ENCODE assay signal across 8 cellular contexts in the genomic region with DNA sequence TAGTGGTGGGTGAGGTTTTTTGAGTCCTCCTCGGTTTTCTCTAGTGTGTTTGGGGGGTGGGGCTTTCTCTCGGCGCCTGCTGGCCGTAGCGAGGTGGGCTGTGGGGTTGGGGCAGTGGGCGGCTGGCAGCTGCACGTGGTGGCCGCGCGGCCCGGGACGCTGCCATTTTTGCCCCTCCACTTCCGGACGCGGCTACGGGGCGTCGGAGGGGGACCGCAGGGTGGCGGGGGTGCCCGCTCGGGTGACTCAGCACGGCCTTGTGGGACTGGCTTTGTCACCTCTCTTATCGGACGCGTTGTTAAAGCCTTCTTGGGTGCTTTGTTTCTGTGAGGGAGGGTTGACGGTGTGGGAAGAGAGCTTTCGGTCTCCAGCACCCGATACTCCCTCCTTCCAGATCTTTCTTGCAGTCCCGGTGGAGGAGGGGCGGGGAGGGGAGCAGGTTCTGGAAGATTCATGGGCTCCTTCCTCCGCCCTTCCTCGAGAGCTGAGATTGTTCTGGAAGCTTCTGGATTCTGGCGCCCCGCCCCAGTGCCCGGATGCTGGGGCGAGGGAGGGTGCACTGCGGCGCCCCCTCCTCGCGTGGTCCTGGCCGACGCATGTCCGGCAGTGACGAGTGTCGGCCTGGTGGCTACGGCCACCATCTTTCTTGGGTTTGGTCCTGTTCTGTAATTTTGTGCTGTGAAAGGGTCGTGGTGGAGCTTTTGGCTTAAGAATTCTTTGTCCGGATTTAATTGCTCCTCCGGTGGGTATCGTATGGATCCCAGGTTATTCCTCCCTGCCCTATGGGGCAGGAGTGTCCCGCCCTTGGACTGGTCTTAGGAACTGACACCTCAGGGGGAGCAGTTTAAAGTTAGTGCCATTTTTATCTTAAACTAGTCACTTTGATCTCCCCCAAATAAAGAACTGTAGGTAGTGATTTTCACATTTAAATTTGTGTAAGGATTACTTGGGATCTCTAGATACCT. TPM values are rescaled to one million over a fixed set of nuclear protein-coding genes. Genes with fewer than 3 reads are reported as not detected.
A peak's percentile ranks its signal among the peaks of the same experiment; 100 is the strongest.
DNase-seq lines count a peak whose midpoint lies in the region; ATAC-seq and TF ChIP-seq lines count a peak whose summit lies in the region.

No MANE protein-coding gene starts in this region.

- H3K27ac Mint-ChIP-seq in activated naive CD4-positive, alpha-beta T cell treated with anti-CD3 and anti-CD28 coated beads, Interleukin-2, amount 10 ng/mL, durations not matched to agents 7 days and 5 days: peak overlapping the region; percentile 98

- DNase-seq in SKM-1 treated with dmso at 0.1 percent for 144 hours (lab: John Stamatoyannopoulos, UW; ENCODE audit: unreplicated experiment) (peak; percentile 58), SKM-1 (lab: John Stamatoyannopoulos, UW; ENCODE audit: unreplicated experiment) (no peak), SK-MEL-5 (ENCODE audit: low read depth, low spot score) (peak; percentile 67), head of caudate nucleus (peak in 41 of 42 donors; percentile 41 to 88 (median 74)), ovary (peak; percentile 63 to 79 (median 76)), thoracic aorta (ENCODE audit: low spot score) (no peak)
- DNase-seq in activated naive CD4-positive, alpha-beta T cell treated with anti-CD3 and anti-CD28 coated beads, Interleukin-2, amount 10 ng/mL, durations not matched to agents 7 days and 5 days: peak; percentile 88

- peak overlapping the region; percentile 97 for H3K4me3 Mint-ChIP-seq in activated naive CD4-positive, alpha-beta T cell treated with anti-CD3 and anti-CD28 coated beads, Interleukin-2, amount 10 ng/mL, durations not matched to agents 7 days and 5 days

- no peaks in the 10 kb centered on the region for H3K9me3 Mint-ChIP-seq in activated naive CD4-positive, alpha-beta T cell treated with anti-CD3 and anti-CD28 coated beads, Interleukin-2, amount 10 ng/mL, durations not matched to agents 7 days and 5 days

- no peak for TF ChIP-seq CTCF in ovary (IDR thresholded peaks at IDR 0.05)
- no peak for TF ChIP-seq CTCF in thoracic aorta (IDR thresholded peaks at IDR 0.05)

- in situ Hi-C loops in SK-MEL-5 (cut with HindIII; ENCODE audit: low pct_unique_long_range_greater_than_20kb, low sequenced_read_pairs): no loop called here

- H3K36me3 ChIP-seq in ovary (peaks cover 2% of the 10 kb centered on the region), thoracic aorta (peaks cover 35% of the 10 kb centered on the region)

- H3K27me3 ChIP-seq in ovary (no peaks in the 10 kb centered on the region), thoracic aorta (replicated peaks; ENCODE audit: insufficient read depth) (no peaks in the 10 kb centered on the region)

- TF ChIP-seq EP300 in ovary (IDR thresholded peaks at IDR 0.05): no peak

- ATAC-seq in HG03280 (IDR thresholded peaks at IDR 0.05; ENCODE audit: unreplicated experiment) (peak; percentile 38), thoracic aorta (ENCODE audit: insufficient number of reproducible peaks, low FRiP score, low read depth) (peak; percentile 50)

- H3K36me3 Mint-ChIP-seq in activated naive CD4-positive, alpha-beta T cell treated with anti-CD3 and anti-CD28 coated beads, Interleukin-2, amount 10 ng/mL, durations not matched to agents 7 days and 5 days: peaks cover 51% of the 10 kb centered on the region

- H3K9me3 ChIP-seq in ovary: no peaks in the 10 kb centered on the region
- no peaks in the 10 kb centered on the region for H3K9me3 ChIP-seq in thoracic aorta

- CTCF ChIA-PET in activated naive CD4-positive, alpha-beta T cell treated with anti-CD3 and anti-CD28 coated beads, Interleukin-2, amount 10 ng/mL, durations not matched to agents 7 days and 5 days (lab: Charles Lee): interaction anchor here (1.3 to 3.0 kb wide), 6 partner anchors 8 to 23 kb away, joined by 3 to 15 read pairs (median 9); a partner anchor contains a TSS

- H3K27ac ChIP-seq in ovary (peak overlapping the region; percentile 95 to 99), thoracic aorta (peak overlapping the region; percentile 92 to 95)

- peak overlapping the region; percentile 86 for H3K4me3 ChIP-seq in ovary
- H3K4me3 ChIP-seq in thoracic aorta: peak overlapping the region; percentile 95

- peak; percentile 6 for TF ChIP-seq POLR2A in ovary (IDR thresholded peaks at IDR 0.05)

- H3K4me1 ChIP-seq in ovary (ENCODE audit: insufficient read depth) (peaks cover 16% of the 10 kb centered on the region), thoracic aorta (ENCODE audit: control insufficient read depth in 1 of 2, low read depth in 2 of 2) (peaks cover 3 to 33% of the 10 kb centered on the region in 2 donors)

- peaks cover 47% of the 10 kb centered on the region for H3K4me1 Mint-ChIP-seq in activated naive CD4-positive, alpha-beta T cell treated with anti-CD3 and anti-CD28 coated beads, Interleukin-2, amount 10 ng/mL, durations not matched to agents 7 days and 5 days

- intact Hi-C loops in head of caudate nucleus (cut with DNase I) (no loop called here), ovary (cut with DNase I) (no loop called here)

- peaks cover 24% of the 10 kb centered on the region for H3K27me3 Mint-ChIP-seq in activated naive CD4-positive, alpha-beta T cell treated with anti-CD3 and anti-CD28 coated beads, Interleukin-2, amount 10 ng/mL, durations not matched to agents 7 days and 5 days

- 0% methylated on average over 50 to 52 of the region's 52 CpGs for WGBS in ovary, 3 donors

RNA-seq across cellular contexts. Expression of a gene that starts 0.7 kb away (rescaled TPM):
- total RNA-seq in SK-MEL-5 (2014; rRNA removed; shearing (Covaris generic)): 1,764 and 1,784 TPM in 2 replicates
- 1,325 and 1,525 TPM in 2 replicates for polyA plus RNA-seq in SK-MEL-5 (2015; cell fraction: cytosol; rRNA removed)
- polyA plus RNA-seq in SK-MEL-5 (2015; cell fraction: nucleus; rRNA removed): 608 and 680 TPM in 2 replicates
- total RNA-seq in ovary (1,000 to 10,000 TPM in 6 of 7 donors, 100 to 1,000 TPM in 1; 820 to 1,796 (median 1,051) TPM), thoracic aorta (100 to 1,000 TPM; 405 to 695 TPM)
- 1,000 to 10,000 TPM in 1 of 2 donors, 100 to 1,000 TPM in 1; 972 to 1,905 TPM for polyA plus RNA-seq in ovary

RNA-seq across cellular contexts. Expression of a gene that starts 9.7 kb away (rescaled TPM):
- 334 and 361 TPM in 2 replicates for total RNA-seq in SK-MEL-5 (2014; rRNA removed; shearing (Covaris generic))
- 481 and 517 TPM in 2 replicates for polyA plus RNA-seq in SK-MEL-5 (2015; cell fraction: cytosol; rRNA removed)
- polyA plus RNA-seq in SK-MEL-5 (2015; cell fraction: nucleus; rRNA removed): 123 and 129 TPM in 2 replicates
- total RNA-seq in ovary (10 to 100 TPM; 19.7 to 41.0 (median 29.7) TPM), thoracic aorta (10 to 100 TPM; 19.9 to 33.3 TPM)
- 10 to 100 TPM; 21.0 to 23.9 TPM for polyA plus RNA-seq in ovary

RNA-seq across cellular contexts. Expression of a gene that starts 17.7 kb away (rescaled TPM):
- total RNA-seq in SK-MEL-5 (2014; rRNA removed; shearing (Covaris generic)): 11.6 and 12.5 TPM in 2 replicates
- polyA plus RNA-seq in SK-MEL-5 (2015; cell fraction: cytosol; rRNA removed): 13.1 and 18.3 TPM in 2 replicates
- polyA plus RNA-seq in SK-MEL-5 (2015; cell fraction: nucleus; rRNA removed): 7.1 and 15.4 TPM in 2 replicates
- total RNA-seq in ovary: 10 to 100 TPM in 2 of 7 donors, 1 to 10 TPM in 5; 2.8 to 93.6 (median 4.9) TPM
- 1 to 10 TPM; 2.7 to 6.8 TPM for polyA plus RNA-seq in ovary
- 10 to 100 TPM in 1 of 2 donors, 1 to 10 TPM in 1; 5.5 to 10.6 TPM for total RNA-seq in thoracic aorta

RNA-seq across cellular contexts. Expression of a gene that starts 22.6 kb away (rescaled TPM):
- total RNA-seq in SK-MEL-5 (2014; rRNA removed; shearing (Covaris generic)): 0.05 and 0.16 TPM in 2 replicates
- 0.05 and 0.29 TPM in 2 replicates for polyA plus RNA-seq in SK-MEL-5 (2015; cell fraction: cytosol; rRNA removed)
- 0.14 and 0.15 TPM in 2 replicates for polyA plus RNA-seq in SK-MEL-5 (2015; cell fraction: nucleus; rRNA removed)
- total RNA-seq in ovary: under 1 TPM in 4 of 7 donors, not detected in 3; under 0.01 to 0.12 (median 0.05) TPM
- polyA plus RNA-seq in ovary: under 1 TPM in 1 of 2 donors, not detected in 1; 0.04 TPM
- not detected for total RNA-seq in thoracic aorta

RNA-seq across cellular contexts. Expression of a gene that starts 24.2 kb away (rescaled TPM):
- 8.6 and 9.3 TPM in 2 replicates for total RNA-seq in SK-MEL-5 (2014; rRNA removed; shearing (Covaris generic))
- polyA plus RNA-seq in SK-MEL-5 (2015; cell fraction: cytosol; rRNA removed): 30.6 and 38.5 TPM in 2 replicates
- polyA plus RNA-seq in SK-MEL-5 (2015; cell fraction: nucleus; rRNA removed): 97.8 and 99.2 TPM in 2 replicates
- 10 to 100 TPM; 11.2 to 35.4 (median 30.2) TPM for total RNA-seq in ovary
- polyA plus RNA-seq in ovary: 10 to 100 TPM; 24.8 to 54.0 TPM
- total RNA-seq in thoracic aorta: 100 to 1,000 TPM; 132 to 172 TPM

Comparison
In these comparisons a context has a peak if more than half of its experiments do, and no peak if none do; other contexts are left out.
1. DNase-seq: peak in SKM-1 treated with dmso at 0.1 percent for 144 hours (single experiment), SK-MEL-5 (single experiment), activated naive CD4-positive, alpha-beta T cell treated with anti-CD3 and anti-CD28 coated beads, Interleukin-2, amount 10 ng/mL, durations not matched to agents 7 days and 5 days (single experiment), head of caudate nucleus (41 of 42) and ovary (5 of 5); none in SKM-1 (single experiment) and thoracic aorta (single experiment).